8 cellular contexts compared by ENCODE assay signal in the genomic region with DNA sequence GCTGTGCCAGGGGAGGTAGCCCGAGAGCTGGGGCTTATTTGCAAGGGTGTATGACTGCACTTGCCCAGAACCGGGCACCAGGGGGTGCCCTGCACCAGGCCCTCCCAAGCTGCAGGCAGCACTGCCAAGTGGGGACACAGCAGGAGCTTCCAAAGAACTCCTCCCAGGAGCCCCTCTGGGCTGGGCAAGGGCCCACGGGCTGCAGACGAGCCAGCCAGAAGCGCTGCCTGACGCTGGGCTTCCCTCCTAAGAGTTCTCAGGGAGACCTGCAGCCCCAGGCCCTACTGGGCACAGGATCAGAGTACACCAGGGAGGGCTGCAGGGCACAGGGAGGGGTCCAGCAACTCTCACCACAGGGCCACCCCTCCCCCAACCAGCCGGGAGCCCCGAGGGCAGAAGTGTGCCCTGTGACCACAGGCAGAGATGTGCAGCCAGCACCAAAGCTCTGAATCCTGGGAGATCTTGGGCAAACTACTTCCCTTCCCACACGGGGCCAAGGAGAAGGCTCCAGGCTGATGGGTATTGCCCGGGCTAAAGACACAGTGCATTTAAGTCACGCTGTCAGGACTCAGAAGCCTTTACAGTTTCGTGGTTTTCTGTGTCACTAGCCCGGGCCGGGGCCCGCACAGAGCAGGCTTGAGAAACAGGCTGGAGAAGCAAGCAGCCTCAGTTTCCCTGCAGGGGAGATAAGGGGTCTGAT.
DNase-seq lines count a peak whose midpoint lies in the region; ATAC-seq and TF ChIP-seq lines count a peak whose summit lies in the region.

No MANE protein-coding gene starts in this region.

- intact Hi-C loops in activated B cell treated with CpG ODN at 0.5 μM for 24 hours (cut with micrococcal nuclease) = loop anchor here (2.0 kb wide), 1 partner anchor 136 kb away; a partner anchor contains a TSS

- no peaks in the 10 kb centered on the region for H3K4me1 ChIP-seq in cardiac muscle cell (ENCODE audit: low read depth)

- peaks cover 5% of the 10 kb centered on the region for H3K27me3 Mint-ChIP-seq in activated B cell treated with CpG ODN at 0.5 μM for 24 hours

- no peaks in the 10 kb centered on the region for H3K4me1 Mint-ChIP-seq in activated B cell treated with CpG ODN at 0.5 μM for 24 hours

- no peaks in the 10 kb centered on the region for H3K9me3 Mint-ChIP-seq in activated B cell treated with CpG ODN at 0.5 μM for 24 hours

- no peak overlapping the region for H3K4me3 Mint-ChIP-seq in activated B cell treated with CpG ODN at 0.5 μM for 24 hours

- no peak overlapping the region for H3K4me3 ChIP-seq in cardiac muscle cell

- H3K36me3 ChIP-seq in cardiac muscle cell = no peaks in the 10 kb centered on the region

- no peaks in the 10 kb centered on the region for H3K9me3 ChIP-seq in cardiac muscle cell (ENCODE audit: low read depth)

- H3K27ac Mint-ChIP-seq in activated B cell treated with CpG ODN at 0.5 μM for 24 hours = no peak overlapping the region

- ATAC-seq in activated B cell treated with CpG ODN at 0.5 μM for 24 hours (ENCODE audit: low read depth) (peak; percentile 49), GM18868 (IDR thresholded peaks at IDR 0.05; ENCODE audit: unreplicated experiment) (no peak)

- POLR2A ChIA-PET in activated B cell treated with CpG ODN at 0.5 μM for 24 hours (lab: Charles Lee) = no interaction called here

- H3K27me3 ChIP-seq in cardiac muscle cell = peaks cover 5% of the 10 kb centered on the region

- CTCF ChIA-PET in activated B cell treated with CpG ODN at 0.5 μM for 24 hours (lab: Charles Lee) = interaction anchor here (1.1 kb wide), 1 partner anchor 136 kb away, joined by 6 read pairs; no protein-coding TSS in a partner anchor

- TF ChIP-seq CTCF in GM12872 (IDR thresholded peaks at IDR 0.05; ENCODE audit: insufficient read depth, low read depth, low read length) (peak; percentile 79), activated B cell treated with CpG ODN at 0.5 μM for 24 hours (IDR thresholded peaks at IDR 0.05) (no peak), cardiac muscle cell (IDR thresholded peaks at IDR 0.05; ENCODE audit: low read depth, low read length) (peak; percentile 47)

- H3K27ac ChIP-seq in cardiac muscle cell = no peak overlapping the region

- peak; percentile 79 for DNase-seq in AG20443 (ENCODE audit: low spot score)
- peak; percentile 63 for DNase-seq in NCI-H1694 treated with DMSO at 0.1 percent for 48 hours (lab: John Stamatoyannopoulos, UW)
- DNase-seq in activated B cell treated with CpG ODN at 0.5 μM for 24 hours = no peak
- DNase-seq in cardiac muscle cell (ENCODE audit: low read depth in 1 of 2, low spot score in 1 of 2) = peak; percentile 32 to 54
- peak in 2 of 3 donors; percentile 26 to 32 for DNase-seq in stimulated activated CD4-positive, alpha-beta T cell treated with anti-CD3 and anti-CD28 coated beads, TNF-alpha, amount 100 ng/mL, for 48 hours (ENCODE audit: low read depth in 3 of 3)
- no peak for DNase-seq in T1000 (lab: John Stamatoyannopoulos, UW)

- no peaks in the 10 kb centered on the region for H3K36me3 Mint-ChIP-seq in activated B cell treated with CpG ODN at 0.5 μM for 24 hours (ENCODE audit: low read depth)

Comparison
In these comparisons a context has a peak if more than half of its experiments do, and no peak if none do; other contexts are left out.
1. DNase-seq: peak in AG20443 (single experiment), NCI-H1694 treated with DMSO at 0.1 percent for 48 hours (single experiment), cardiac muscle cell (2 of 2) and stimulated activated CD4-positive, alpha-beta T cell treated with anti-CD3 and anti-CD28 coated beads, TNF-alpha, amount 100 ng/mL, for 48 hours (2 of 3); none in activated B cell treated with CpG ODN at 0.5 μM for 24 hours (single experiment) and T1000 (single experiment).